ENCODE assay signal across 21 cellular contexts in genomic region chr22:29967461-29967860, GRCh38.
A peak's percentile ranks its signal among the peaks of the same experiment; 100 is the strongest.
DNase-seq lines count a peak whose midpoint lies in the region; ATAC-seq, FAIRE-seq and TF ChIP-seq lines count a peak whose summit lies in the region.
"Had no signal": no experiment of that assay in that cellular context is flagged by ENCODE, and none has a peak within 500 bp of the region (broad histone marks: within the 10 kb centered on the region; RNA-seq: fewer than 3 reads in every experiment).

No MANE protein-coding gene starts in this region.

- no peaks in the 10 kb centered on the region for H3K79me2 ChIP-seq in HepG2 (ENCODE audit: insufficient read depth, low read length)

- CTCF ChIA-PET in HepG2 (lab: Yijun Ruan, JAX; ENCODE audit: low intra/inter-chr PET ratio, low total read pairs), result no interaction called here

- TF ChIP-seq RAD21 in liver (IDR thresholded peaks at IDR 0.05), result peak in 1 of 2 donors; percentile 15
- no peak for TF ChIP-seq RAD21 in HepG2 (CRISPR knock-in tag; IDR thresholded peaks at IDR 0.05)

- H3K9me3 ChIP-seq in liver (ENCODE audit: control insufficient read depth in 4 of 4, low read length in 3 of 4) (no peaks in the 10 kb centered on the region), HepG2 (ENCODE audit: low read length) (no peaks in the 10 kb centered on the region), neutrophil (no peaks in the 10 kb centered on the region)
- H3K9me3 ChIP-seq: A549 had no signal

- H3K36me3 Mint-ChIP-seq in type B pancreatic cell, result peaks cover 3% of the 10 kb centered on the region

- no peak for FAIRE-seq in HepG2 (lab: Jason Lieb, UNC)
- FAIRE-seq: A549, HTR-8/SVneo had no signal

- TF ChIP-seq EP300 in HepG2 (IDR thresholded peaks at IDR 0.05; ENCODE audit: low read depth in 2 of 2, low read length in 2 of 2) (no peak), HepG2 (CRISPR knock-in tag; IDR thresholded peaks at IDR 0.05; ENCODE audit: borderline replicate concordance) (no peak)

- in situ Hi-C loops in HepG2 (cut with HindIII; ENCODE audit: extremely low pct_ligation_motif_present, low pct_unique_long_range_greater_than_20kb) (no loop called here), KBM-7 (cut with MboI; ENCODE audit: low pct_unique_long_range_greater_than_20kb, low sequenced_read_pairs) (no loop called here)

- H4K20me1 ChIP-seq in HepG2 (ENCODE audit: insufficient read depth, low read length), result no peaks in the 10 kb centered on the region

- H3K4me1 ChIP-seq in liver (ENCODE audit: control insufficient read depth in 4 of 4, insufficient read depth in 4 of 4, low read length in 3 of 4), result peaks cover 0 to 3% (median 0%) of the 10 kb centered on the region in 4 donors
- H3K4me1 ChIP-seq in HepG2 (ENCODE audit: insufficient read depth, low read length), result no peaks in the 10 kb centered on the region
- peaks cover 28 to 39% of the 10 kb centered on the region in 2 experiments for H3K4me1 ChIP-seq in neutrophil (ENCODE audit: control insufficient read depth in 1 of 2, insufficient read depth in 1 of 2, low read depth in 1 of 2, low read length in 1 of 2)
- H3K4me1 ChIP-seq: A549 had no signal

- H3K27me3 ChIP-seq in liver (ENCODE audit: control insufficient read depth in 4 of 4, insufficient read depth in 4 of 4, low read length in 3 of 4) (no peaks in the 10 kb centered on the region), HepG2 (ENCODE audit: control insufficient read depth in 1 of 2, insufficient read depth in 2 of 2, low read length in 2 of 2) (no peaks in the 10 kb centered on the region; a peak in 1 of 5 replicates), neutrophil (no peaks in the 10 kb centered on the region)

- ATAC-seq in HepG2 (no peak), left lobe of liver (peak; percentile 91)
- ATAC-seq: A549, HCT116 had no signal

- no peak overlapping the region for H3K4me2 ChIP-seq in HepG2 (ENCODE audit: low read depth, low read length)
- H3K4me2 ChIP-seq: A549 had no signal

- H3K9me3 Mint-ChIP-seq in type B pancreatic cell, result no peaks in the 10 kb centered on the region
- H3K9me3 Mint-ChIP-seq: CD4-positive, alpha-beta T cell; IgD-negative memory B cell had no signal

- no peak for TF ChIP-seq CTCF in liver (IDR thresholded peaks at IDR 0.05; ENCODE audit: low read depth, low read length, missing input control)
- no peak for TF ChIP-seq CTCF in HepG2 (CRISPR knock-in tag; IDR thresholded peaks at IDR 0.05)
- TF ChIP-seq CTCF in neutrophil (IDR thresholded peaks at IDR 0.05), result no peak
- TF ChIP-seq CTCF in type B pancreatic cell (conservative IDR thresholded peaks at IDR 0.05), result no peak

- H3K4me3 ChIP-seq in liver (ENCODE audit: low read depth in 1 of 3, low read length in 3 of 3) (no peak overlapping the region), HepG2 (replicated peaks in 1 of 3; ENCODE audit: insufficient read depth in 1 of 3, low read depth in 2 of 3, low read length in 3 of 3) (no peak overlapping the region), neutrophil (ENCODE audit: low read depth in 1 of 2, low read length in 1 of 2) (no peak overlapping the region)
- H3K4me3 ChIP-seq: A549 had no signal

- no peak overlapping the region for H3K4me3 Mint-ChIP-seq in type B pancreatic cell
- H3K4me3 Mint-ChIP-seq: CD4-positive, alpha-beta T cell had no signal

- no peak for TF ChIP-seq POLR2A in HepG2 (IDR thresholded peaks at IDR 0.05; ENCODE audit: insufficient read depth in 1 of 2, low read depth in 2 of 2, low read length in 2 of 2)

- H3K36me3 ChIP-seq in liver (ENCODE audit: control insufficient read depth in 4 of 4, insufficient read depth in 3 of 4, low read depth in 1 of 4, low read length in 3 of 4) (no peaks in the 10 kb centered on the region), HepG2 (replicated peaks in 1 of 2; ENCODE audit: control insufficient read depth in 1 of 2, insufficient read depth in 2 of 2, low read length in 2 of 2) (peaks cover 0 to 4% of the 10 kb centered on the region in 2 experiments; a peak in 2 of 5 replicates), neutrophil (peaks cover 21% of the 10 kb centered on the region)

- intact Hi-C loops in HepG2 (cut with micrococcal nuclease; ENCODE audit: unreplicated experiment), result no loop called here

- no peaks in the 10 kb centered on the region for H3K27me3 Mint-ChIP-seq in type B pancreatic cell
- H3K27me3 Mint-ChIP-seq: CD4-positive, alpha-beta T cell; IgD-negative memory B cell had no signal

- peaks cover 12% of the 10 kb centered on the region for H3K4me1 Mint-ChIP-seq in type B pancreatic cell (ENCODE audit: unreplicated experiment)

- H3K27ac ChIP-seq in liver (ENCODE audit: low read depth in 1 of 2, low read length in 2 of 2), result no peak overlapping the region
- H3K27ac ChIP-seq in HepG2 (ENCODE audit: extremely low read length, insufficient read depth, low read length), result no peak overlapping the region
- H3K27ac ChIP-seq in neutrophil, result peak overlapping the region; percentile 26
- H3K27ac ChIP-seq: 22Rv1, A549, C4-2B had no signal

- H3K27ac Mint-ChIP-seq in type B pancreatic cell, result peak overlapping the region; percentile 2
- H3K27ac Mint-ChIP-seq: CD4-positive, alpha-beta T cell had no signal

- POLR2A ChIA-PET in HepG2 (lab: Yijun Ruan, JAX), result no interaction called here

- H2AFZ ChIP-seq in HepG2 (ENCODE audit: low read length), result no peak overlapping the region

- DNase-seq in HepG2 (ENCODE audit: low spot score) (no peak), left lobe of liver (ENCODE audit: low spot score) (no peak), type B pancreatic cell (ENCODE audit: extremely low spot score, unreplicated experiment) (no peak), amygdala (lab: John Stamatoyannopoulos, UW) (no peak), KBM-7 (no peak), Kasumi-1 (lab: John Stamatoyannopoulos, UW) (no peak)
- DNase-seq: AML-193; CD4-positive, alpha-beta T cell; DMS153; DMS79; GF-D8; GOT3; H7 had no signal

- H3K9ac ChIP-seq in liver (ENCODE audit: low read depth in 1 of 2, low read length in 2 of 2), result no peak overlapping the region
- no peak overlapping the region for H3K9ac ChIP-seq in HepG2 (ENCODE audit: insufficient read depth, low read depth, low read length)

- no TSS peak for BruUV-seq in HepG2 (replicated peaks; lab: Mats Ljungman, UMichigan)

TF ChIP-seq in liver, 16 proteins besides CTCF, POLR2A, EP300 and RAD21 (continues in another document):
- TF ChIP-seq NR2F2 (IDR thresholded peaks at IDR 0.05) (no peak), ATF3 (IDR thresholded peaks at IDR 0.05) (peak; percentile 54), RXRA (IDR thresholded peaks at IDR 0.05) (no peak), HNF4A (conservative IDR thresholded peaks at IDR 0.05) (peak; percentile 39 to 50), JUND (IDR thresholded peaks at IDR 0.05) (no peak)

TF ChIP-seq in HepG2, 621 proteins besides CTCF, POLR2A, EP300 and RAD21:
- TF ChIP-seq NFRKB (IDR thresholded peaks at IDR 0.05), result no peak
